Comparison of ENCODE assay signal across 18 cellular contexts in genomic region chr9:82271099-82271498, GRCh38.
A peak's percentile ranks its signal among the peaks of the same experiment; 100 is the strongest.
DNase-seq lines count a peak whose midpoint lies in the region; FAIRE-seq lines count a peak whose summit lies in the region.
"Had no signal": no experiment of that assay in that cellular context is flagged by ENCODE, and none has a peak within 500 bp of the region (broad histone marks: within the 10 kb centered on the region; RNA-seq: fewer than 3 reads in every experiment).

No MANE protein-coding gene starts in this region.

- FAIRE-seq in endometrium (lab: Jason Lieb, UNC), result peak; percentile 93
- FAIRE-seq: colon had no signal

- DNase-seq in GM03348 (ENCODE audit: low spot score) (peak; percentile 53), RPMI7951 (ENCODE audit: low read depth) (peak; percentile 83), renal cortical epithelial cell (ENCODE audit: low read depth) (peak; percentile 27), NCI-H187 treated with DMSO at 0.1 percent for 48 hours (lab: John Stamatoyannopoulos, UW) (no peak), cerebellar nuclear complex (lab: John Stamatoyannopoulos, UW) (no peak), NCI-H524 (lab: John Stamatoyannopoulos, UW) (no peak), T-helper 1 cell (no peak)
- DNase-seq: activated CD8-positive, alpha-beta memory T cell treated with anti-CD3 and anti-CD28 coated beads, Interleukin-2, amount 50 U/mL, for 48 hours; activated naive CD4-positive, alpha-beta T cell treated with anti-CD3 and anti-CD28 coated beads, Interleukin-2, amount 50 U/mL, for 16 hours; CD4-positive, CD25-positive, alpha-beta regulatory T cell; erythroblast; hypothalamus; left lung; NCI-H146; NCI-H524 treated with DMSO at 0.1 percent for 48 hours; PC-9 had no signal

Comparison
In these comparisons a context has a peak if more than half of its experiments do, and no peak if none do; other contexts are left out.
1. DNase-seq: peak in GM03348 (single experiment), RPMI7951 (single experiment) and renal cortical epithelial cell (single experiment); none in NCI-H187 treated with DMSO at 0.1 percent for 48 hours (single experiment), cerebellar nuclear complex (0 of 2), NCI-H524 (0 of 2) and T-helper 1 cell (0 of 5).